In the genomic region with DNA sequence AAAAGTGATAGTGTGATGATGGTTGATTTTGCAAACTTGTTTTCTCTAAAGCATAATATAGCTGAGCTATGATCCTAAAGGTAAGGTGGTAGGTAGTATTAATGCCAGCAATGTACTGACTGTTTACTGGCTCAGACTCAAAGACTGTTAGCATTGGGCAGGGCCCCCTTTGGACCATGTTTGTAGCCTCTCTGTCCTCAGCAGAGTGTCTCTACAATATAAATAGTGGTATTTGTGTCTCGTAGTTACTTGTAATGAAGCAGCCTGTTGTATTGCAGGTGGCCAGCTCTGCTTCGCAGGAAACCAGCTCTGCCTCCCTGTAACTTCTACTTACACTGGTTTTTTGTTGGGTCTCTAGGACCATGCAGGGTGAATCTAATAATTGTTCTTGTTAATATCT, we compare ENCODE assay signal across 25 cellular contexts.
DNase-seq lines count a peak whose midpoint lies in the region; TF ChIP-seq lines count a peak whose summit lies in the region.
"Had no signal": no experiment of that assay in that cellular context is flagged by ENCODE, and none has a peak within 500 bp of the region (broad histone marks: within the 10 kb centered on the region; RNA-seq: fewer than 3 reads in every experiment).

No MANE protein-coding gene starts in this region.

- intact Hi-C loops in activated CD4-positive, alpha-beta T cell treated with anti-CD3 and anti-CD28 coated beads, Interleukin-2, amount 10 ng/mL, durations not matched to agents 24 days and 14 days (cut with micrococcal nuclease), result loop anchor here (5.0 kb wide), 1 partner anchor 140 kb away; no protein-coding TSS in a partner anchor
- intact Hi-C loops in sigmoid colon (cut with DNase I), result no loop called here

- no peak for TF ChIP-seq EP300 in sigmoid colon (IDR thresholded peaks at IDR 0.05)

- TF ChIP-seq POLR2A in sigmoid colon (IDR thresholded peaks at IDR 0.05), result no peak

- H3K4me3 ChIP-seq in Loucy (ENCODE audit: low read length, poor library complexity, severe bottlenecking), result no peak overlapping the region
- H3K4me3 ChIP-seq in muscle layer of colon (ENCODE audit: low read depth in 1 of 2, low read length in 2 of 2), result no peak overlapping the region
- H3K4me3 ChIP-seq in sigmoid colon, result no peak overlapping the region

- H3K4me2 ChIP-seq in Loucy (ENCODE audit: low read depth, low read length, poor library complexity, severe bottlenecking), result peak overlapping the region; percentile 48

- H3K27ac ChIP-seq in muscle layer of colon (ENCODE audit: low read depth, low read length), result peak overlapping the region; percentile 7
- peak overlapping the region in 3 of 4 donors; percentile 21 to 43 (median 22) for H3K27ac ChIP-seq in sigmoid colon
- H3K27ac ChIP-seq: 22Rv1 had no signal

- no peaks in the 10 kb centered on the region for H3F3A ChIP-seq in Loucy (ENCODE audit: low read depth)

- peaks cover 40% of the 10 kb centered on the region for H3K4me1 Mint-ChIP-seq in activated CD4-positive, alpha-beta T cell treated with anti-CD3 and anti-CD28 coated beads, Interleukin-2, amount 10 ng/mL, durations not matched to agents 24 days and 14 days

- H3K4me1 ChIP-seq in Loucy (ENCODE audit: insufficient read depth, low read length, poor library complexity, severe bottlenecking) (peaks cover 56% of the 10 kb centered on the region), muscle layer of colon (ENCODE audit: insufficient read depth, low read length) (peaks cover 37% of the 10 kb centered on the region), sigmoid colon (peaks cover 0 to 68% (median 54%) of the 10 kb centered on the region in 4 donors)
- H3K4me1 ChIP-seq: BE2C had no signal

- no peak overlapping the region for H2AFZ ChIP-seq in Loucy (ENCODE audit: low read length)

- H3K9me3 ChIP-seq in Loucy (ENCODE audit: insufficient read depth, low read depth, low read length) (no peaks in the 10 kb centered on the region), muscle layer of colon (ENCODE audit: low read length) (no peaks in the 10 kb centered on the region), sigmoid colon (no peaks in the 10 kb centered on the region)
- H3K9me3 ChIP-seq: BE2C had no signal

- H3K36me3 ChIP-seq in Loucy (ENCODE audit: insufficient read depth, low read length), result no peaks in the 10 kb centered on the region
- no peaks in the 10 kb centered on the region for H3K36me3 ChIP-seq in muscle layer of colon (ENCODE audit: insufficient read depth, low read length)
- H3K36me3 ChIP-seq in sigmoid colon, result no peaks in the 10 kb centered on the region
- H3K36me3 ChIP-seq: BE2C had no signal

- H3K4me3 Mint-ChIP-seq in activated CD4-positive, alpha-beta T cell treated with anti-CD3 and anti-CD28 coated beads, Interleukin-2, amount 10 ng/mL, durations not matched to agents 24 days and 14 days, result no peak overlapping the region
- H3K4me3 Mint-ChIP-seq: CD14-positive monocyte had no signal

- H3K9ac ChIP-seq in Loucy (ENCODE audit: low read depth, low read length, poor library complexity, severe bottlenecking) (peak overlapping the region; percentile 31), muscle layer of colon (ENCODE audit: low read length) (no peak overlapping the region)

- TF ChIP-seq CTCF in Loucy (conservative IDR thresholded peaks at IDR 0.05; ENCODE audit: low read length) (no peak), sigmoid colon (IDR thresholded peaks at IDR 0.05) (no peak)

- peaks cover 12% of the 10 kb centered on the region for H3K36me3 Mint-ChIP-seq in activated CD4-positive, alpha-beta T cell treated with anti-CD3 and anti-CD28 coated beads, Interleukin-2, amount 10 ng/mL, durations not matched to agents 24 days and 14 days (ENCODE audit: low read depth)
- H3K36me3 Mint-ChIP-seq: CD8-positive, alpha-beta memory T cell had no signal

- 68 to 78% methylated on average over 2 of the region's 2 CpGs for WGBS in sigmoid colon, 2 donors

- peaks cover 15% of the 10 kb centered on the region for H3K27me3 Mint-ChIP-seq in activated CD4-positive, alpha-beta T cell treated with anti-CD3 and anti-CD28 coated beads, Interleukin-2, amount 10 ng/mL, durations not matched to agents 24 days and 14 days

- H3K27ac Mint-ChIP-seq in activated CD4-positive, alpha-beta T cell treated with anti-CD3 and anti-CD28 coated beads, Interleukin-2, amount 10 ng/mL, durations not matched to agents 24 days and 14 days, result peak overlapping the region; percentile 53
- H3K27ac Mint-ChIP-seq: CD14-positive monocyte had no signal

- no peaks in the 10 kb centered on the region for H4K20me1 ChIP-seq in Loucy (ENCODE audit: insufficient read depth, low read length, poor library complexity, severe bottlenecking)

- peaks cover 75% of the 10 kb centered on the region for H3K79me2 ChIP-seq in Loucy (ENCODE audit: insufficient read depth, low read length)

- H3K27me3 ChIP-seq in Loucy (ENCODE audit: insufficient read depth, low read length, poor library complexity, severe bottlenecking), result no peaks in the 10 kb centered on the region
- no peaks in the 10 kb centered on the region for H3K27me3 ChIP-seq in muscle layer of colon (ENCODE audit: control insufficient read depth in 1 of 2, insufficient read depth in 2 of 2, low read length in 2 of 2)
- no peaks in the 10 kb centered on the region for H3K27me3 ChIP-seq in sigmoid colon
- H3K27me3 ChIP-seq: BE2C had no signal

- H3K9me3 Mint-ChIP-seq in activated CD4-positive, alpha-beta T cell treated with anti-CD3 and anti-CD28 coated beads, Interleukin-2, amount 10 ng/mL, durations not matched to agents 24 days and 14 days, result peaks cover 3% of the 10 kb centered on the region
- H3K9me3 Mint-ChIP-seq: CD14-positive monocyte; CD8-positive, alpha-beta memory T cell had no signal

- DNase-seq in activated CD4-positive, alpha-beta T cell treated with anti-CD3 and anti-CD28 coated beads, Interleukin-2, amount 10 ng/mL, durations not matched to agents 24 days and 14 days, result no peak
- no peak for DNase-seq in activated CD4-positive, alpha-beta T cell treated with anti-CD3 and anti-CD28 coated beads, Interleukin-2, amount 50 U/mL, for 4 hours
- DNase-seq in sigmoid colon, result no peak
- no peak for DNase-seq in kidney tubule cell (ENCODE audit: low spot score)
- no peak for DNase-seq in islet precursor cell
- DNase-seq: ACHN; BE2C; Calu3; CD8-positive, alpha-beta memory T cell; DMS79 treated with DMSO at 0.1 percent for 48 hours; GF-D8; HCEC 1CT; IMR-90; KG1; NCI-H1048; NCI-H1694; NCI-H2029 treated with DMSO at 0.1 percent for 48 hours; NCI-H526; NCI-H82; NK-92 treated with Interleukin-12 subunit alpha and Interleukin-12 subunit beta, amount 100 ng/mL, for 24 hours; PC-3 had no signal

- no peaks in the 10 kb centered on the region for H3K9me2 ChIP-seq in Loucy (replicated peaks; ENCODE audit: low read depth, low read length)
